Comparison of ENCODE assay signal across 9 cellular contexts in genomic region chr10:117175901-117176534, GRCh38. TPM values are rescaled to one million over a fixed set of nuclear protein-coding genes. Genes with fewer than 3 reads are reported as not detected.
DNase-seq lines count a peak whose midpoint lies in the region; ATAC-seq, FAIRE-seq and TF ChIP-seq lines count a peak whose summit lies in the region.
"Had no signal": no experiment of that assay in that cellular context is flagged by ENCODE, and none has a peak within 500 bp of the region (broad histone marks: within the 10 kb centered on the region; RNA-seq: fewer than 3 reads in every experiment).

No MANE protein-coding gene starts in this region.

- no peaks in the 10 kb centered on the region for H3K9me3 ChIP-seq in thymus (ENCODE audit: control insufficient read depth)

- H3K27ac ChIP-seq in RWPE1 (no peak overlapping the region), thymus (ENCODE audit: low read depth) (no peak overlapping the region)

- no peaks in the 10 kb centered on the region for H3K9me3 Mint-ChIP-seq in osteocyte (ENCODE audit: unreplicated experiment)

- peaks cover 12% of the 10 kb centered on the region for H3K4me1 Mint-ChIP-seq in osteocyte (ENCODE audit: unreplicated experiment)

- H3K4me1 ChIP-seq in thymus (ENCODE audit: control insufficient read depth, insufficient read depth, low read length): peaks cover 6% of the 10 kb centered on the region

- peaks cover 59% of the 10 kb centered on the region for H3K27me3 Mint-ChIP-seq in osteocyte (ENCODE audit: unreplicated experiment)

- CTCF ChIA-PET in RWPE1 (lab: Yijun Ruan, JAX): interaction anchor here (0.6 to 3.2 kb wide), 14 partner anchors 8 to 516 kb away, joined by 3 to 65 read pairs (median 4); partner anchors contain the start of gene ENO4

- no peak overlapping the region for H3K27ac Mint-ChIP-seq in osteocyte (ENCODE audit: unreplicated experiment)

- peak; percentile 47 for DNase-seq in Caki2 (ENCODE audit: low read depth)
- DNase-seq in HTR-8/SVneo (ENCODE audit: insufficient read length, low spot score): peak; percentile 37
- peak; percentile 75 for DNase-seq in RWPE1 (ENCODE audit: low spot score)
- peak; percentile 60 for DNase-seq in activated gamma-delta T cell treated with anti-CD3 and anti-CD28 coated beads, Interleukin-2, amount 50 U/mL, for 16 hours (ENCODE audit: low read depth)
- peak; percentile 70 for DNase-seq in germinal center (ENCODE audit: low spot score)
- DNase-seq in osteocyte (ENCODE audit: extremely low spot score, unreplicated experiment): no peak

- H3K4me3 ChIP-seq in thymus (ENCODE audit: low read length): peak overlapping the region; percentile 29

- no peak for FAIRE-seq in HTR-8/SVneo (lab: Jason Lieb, UNC)

- peak; percentile 79 for TF ChIP-seq CTCF in RWPE1 (conservative IDR thresholded peaks at IDR 0.05; ENCODE audit: low read depth)
- TF ChIP-seq CTCF in osteocyte (IDR thresholded peaks at IDR 0.05): peak; percentile 86

- in situ Hi-C loops in Caki2 (cut with HindIII; ENCODE audit: low pct_unique_long_range_greater_than_20kb, low sequenced_read_pairs): loop anchor here (25.0 kb wide), 1 partner anchor 539 kb away; no protein-coding TSS in a partner anchor

- H3K36me3 Mint-ChIP-seq in osteocyte (ENCODE audit: unreplicated experiment): no peaks in the 10 kb centered on the region

- peak; percentile 37 for ATAC-seq in GM19468 (IDR thresholded peaks at IDR 0.05; ENCODE audit: extremely low read depth, unreplicated experiment)

- peaks cover 16% of the 10 kb centered on the region for H3K27me3 ChIP-seq in thymus (ENCODE audit: control insufficient read depth, insufficient read depth)

- H3K4me3 Mint-ChIP-seq in osteocyte (ENCODE audit: unreplicated experiment): peak overlapping the region; percentile 75

- no peaks in the 10 kb centered on the region for H3K36me3 ChIP-seq in thymus (ENCODE audit: control insufficient read depth, insufficient read depth)

- POLR2A ChIA-PET in RWPE1 (lab: Yijun Ruan, JAX; ENCODE audit: low non-redundant PET): no interaction called here

- 26% methylated on average over 12 of the region's 12 CpGs for WGBS in thymus

RNA-seq across cellular contexts. Expression of gene KCNK18, which starts 21.3 kb away (rescaled TPM):
- not detected in 2 replicates for total RNA-seq in Caki2 (2014; rRNA removed; shearing (Covaris generic); ENCODE audit: low replicate concordance)
- not detected in 2 replicates for total RNA-seq in osteocyte
- 0.02 TPM for polyA plus RNA-seq in thymus
- total RNA-seq: temporal lobe had no signal

RNA-seq across cellular contexts. Expression of gene VAX1, which starts 37.9 kb away (rescaled TPM):
- total RNA-seq in Caki2 (2014; rRNA removed; shearing (Covaris generic); ENCODE audit: low replicate concordance): 0.27 and 0.67 TPM in 2 replicates
- 3.2 and 4.0 TPM in 2 replicates for total RNA-seq in osteocyte
- polyA plus RNA-seq in thymus: 0.02 TPM
